19 cellular contexts compared by ENCODE assay signal in genomic region chr10:61487506-61487905, GRCh38. TPM values are rescaled to one million over a fixed set of nuclear protein-coding genes. Genes with fewer than 3 reads are reported as not detected.
A peak's percentile ranks its signal among the peaks of the same experiment; 100 is the strongest.
DNase-seq lines count a peak whose midpoint lies in the region; ATAC-seq and TF ChIP-seq lines count a peak whose summit lies in the region.
"Had no signal": no experiment of that assay in that cellular context is flagged by ENCODE, and none has a peak within 500 bp of the region (broad histone marks: within the 10 kb centered on the region; RNA-seq: fewer than 3 reads in every experiment).

No MANE protein-coding gene starts in this region.

- H3K79me2 ChIP-seq in ACC112 (ENCODE audit: control insufficient read depth, insufficient read depth, low read length, unreplicated experiment) = no peaks in the 10 kb centered on the region
- H3K79me2 ChIP-seq in GM23248 (ENCODE audit: insufficient read depth) = no peaks in the 10 kb centered on the region

- H2AFZ ChIP-seq in ACC112 (ENCODE audit: low read length, unreplicated experiment) = no peak overlapping the region
- peak overlapping the region; percentile 33; the same call in 1 of the 2 replicates for H2AFZ ChIP-seq in GM23248

- H3K9me2 ChIP-seq in GM23248 (ENCODE audit: insufficient read depth) = no peaks in the 10 kb centered on the region; the same call in 1 of the 2 replicates

- in situ Hi-C loops in GM23248 (cut with MboI) = no loop called here

- H3K27me3 ChIP-seq in ACC112 (ENCODE audit: insufficient read depth, low read length) (no peaks in the 10 kb centered on the region), GM23248 (replicated peaks; ENCODE audit: insufficient read depth) (no peaks in the 10 kb centered on the region), RWPE2 (ENCODE audit: insufficient read depth, poor library complexity, severe bottlenecking) (no peaks in the 10 kb centered on the region), right atrium auricular region (no peaks in the 10 kb centered on the region)
- H3K27me3 ChIP-seq: ascending aorta, left lung had no signal

- H4K20me1 ChIP-seq in GM23248 (ENCODE audit: insufficient read depth) = no peaks in the 10 kb centered on the region

- H3K4me1 ChIP-seq in ACC112 (ENCODE audit: control insufficient read depth, insufficient read depth, low read length, unreplicated experiment) (peaks cover 23% of the 10 kb centered on the region), GM23248 (ENCODE audit: insufficient read depth) (0 out of 2 replicates have a peak, but pooled peaks cover 6% of the 10 kb centered on the region), RWPE2 (ENCODE audit: insufficient read depth, poor library complexity, severe bottlenecking) (peaks cover 10% of the 10 kb centered on the region), right atrium auricular region (no peaks in the 10 kb centered on the region)
- H3K4me1 ChIP-seq: ascending aorta had no signal

- H3K9me3 ChIP-seq in GM23248 (ENCODE audit: low read depth) = no peaks in the 10 kb centered on the region
- H3K9me3 ChIP-seq in RWPE2 (ENCODE audit: severe bottlenecking) = no peaks in the 10 kb centered on the region
- no peaks in the 10 kb centered on the region for H3K9me3 ChIP-seq in right atrium auricular region
- H3K9me3 ChIP-seq: ascending aorta, left lung, mucosa of descending colon had no signal

- peak overlapping the region; percentile 3 for H3K4me2 ChIP-seq in GM23248 (ENCODE audit: unreplicated experiment)

- peak overlapping the region; percentile 19; the same call in 1 of the 2 replicates for H3K4me3 ChIP-seq in ACC112 (ENCODE audit: low read depth, low read length)
- H3K4me3 ChIP-seq in GM23248 = no peak overlapping the region
- H3K4me3 ChIP-seq in RWPE2 (ENCODE audit: severe bottlenecking) = no peak overlapping the region
- H3K4me3 ChIP-seq in right atrium auricular region = no peak overlapping the region
- H3K4me3 ChIP-seq: ascending aorta, left lung, mucosa of descending colon had no signal

- DNase-seq in GM23248 (peak; percentile 47), RWPE2 (ENCODE audit: low spot score) (no peak), hepatic stellate cell (ENCODE audit: low spot score) (peak; percentile 30), right atrium auricular region (ENCODE audit: low spot score) (no peak), T1000 (lab: John Stamatoyannopoulos, UW) (no peak), NCI-H1930 (lab: John Stamatoyannopoulos, UW) (no peak)
- DNase-seq: activated CD4-positive, alpha-beta memory T cell treated with anti-CD3 and anti-CD28 coated beads for 36 hours; activated naive CD4-positive, alpha-beta T cell treated with Interleukin-2 at 50 U/mL for 16 hours; left lung; mucosa of descending colon; NCI-H1436; stimulated activated CD4-positive, alpha-beta T cell treated with anti-CD3 and anti-CD28 coated beads, Interleukin-15, amount 100 ng/mL, for 24 hours; stimulated activated naive B cell treated with anti-CD40 and anti-IgM and Interleukin-4, amounts not matched to agents 10 μg/mL and 1 μg/mL and 100 μg/mL, for 72 hours; WERI-Rb-1 had no signal

- H3F3A ChIP-seq in GM23248 (ENCODE audit: insufficient read depth) = no peaks in the 10 kb centered on the region; the same call in 1 of the 2 replicates

- H3K36me3 ChIP-seq in ACC112 (ENCODE audit: insufficient read depth, low read length) (no peaks in the 10 kb centered on the region), GM23248 (ENCODE audit: low read depth) (no peaks in the 10 kb centered on the region), RWPE2 (ENCODE audit: low read depth) (no peaks in the 10 kb centered on the region), right atrium auricular region (no peaks in the 10 kb centered on the region)
- H3K36me3 ChIP-seq: ascending aorta, left lung, WERI-Rb-1 had no signal

- ATAC-seq in RWPE2 (ENCODE audit: low read depth) (peak; percentile 76), HG03196 (IDR thresholded peaks at IDR 0.05; ENCODE audit: unreplicated experiment) (no peak)
- ATAC-seq: HCT116; mucosa of descending colon; stimulated activated naive B cell treated with anti-CD40 and anti-IgM and Interleukin-4, amounts not matched to agents 10 μg/mL and 1 μg/mL and 100 μg/mL, for 72 hours had no signal

- 45 to 47% methylated on average over 5 of the region's 5 CpGs for WGBS in GM23248 (ENCODE audit: low coverage in 1 of 2, low lambda C conversion rate in 2 of 2, missing lambda C conversion rate in 2 of 2), 2 experiments

- H3K9ac ChIP-seq in GM23248 = no peak overlapping the region

- H3K27ac ChIP-seq in ACC112 (ENCODE audit: low read depth, low read length) (peak overlapping the region; percentile 6; the same call in 1 of the 2 replicates), GM23248 (no peak overlapping the region), RWPE2 (ENCODE audit: poor library complexity, severe bottlenecking) (no peak overlapping the region), right atrium auricular region (no peak overlapping the region)
- H3K27ac ChIP-seq: ascending aorta, left lung, WERI-Rb-1 had no signal

- no peak for TF ChIP-seq CTCF in RWPE2 (IDR thresholded peaks at IDR 0.05; ENCODE audit: poor library complexity, severe bottlenecking)
- TF ChIP-seq CTCF in right atrium auricular region (IDR thresholded peaks at IDR 0.05) = no peak

RNA-seq across cellular contexts. Expression of gene TMEM26, which starts 34.3 kb away (rescaled TPM):
- not detected in 2 replicates for total RNA-seq in GM23248 (2014; rRNA removed; shearing (Covaris generic))
- 0.04 TPM in 2 replicates for polyA plus RNA-seq in GM23248 (2016; fragmentation: Nextera tagmentation; extraction: Ambion mirVana)
- under 1 TPM; 0.08 to 0.11 TPM for total RNA-seq in right atrium auricular region
- total RNA-seq: activated CD4-positive, alpha-beta memory T cell treated with anti-CD3 and anti-CD28 coated beads for 36 hours; ascending aorta; T-helper 1 cell treated with Interleukin-12 subunit alpha and Interleukin-12 subunit beta and Interleukin-4 antibody, amounts not matched to agents 30 ng/mL and 1 ng/mL, for 36 hours had no signal

Comparison
In these comparisons a context has a peak if more than half of its experiments do, and no peak if none do; other contexts are left out.
1. DNase-seq: peak in GM23248 (single experiment) and hepatic stellate cell (single experiment); none in RWPE2 (single experiment), right atrium auricular region (single experiment), T1000 (single experiment) and NCI-H1930 (0 of 2).